ENCODE assay signal across 21 cellular contexts in the genomic region with DNA sequence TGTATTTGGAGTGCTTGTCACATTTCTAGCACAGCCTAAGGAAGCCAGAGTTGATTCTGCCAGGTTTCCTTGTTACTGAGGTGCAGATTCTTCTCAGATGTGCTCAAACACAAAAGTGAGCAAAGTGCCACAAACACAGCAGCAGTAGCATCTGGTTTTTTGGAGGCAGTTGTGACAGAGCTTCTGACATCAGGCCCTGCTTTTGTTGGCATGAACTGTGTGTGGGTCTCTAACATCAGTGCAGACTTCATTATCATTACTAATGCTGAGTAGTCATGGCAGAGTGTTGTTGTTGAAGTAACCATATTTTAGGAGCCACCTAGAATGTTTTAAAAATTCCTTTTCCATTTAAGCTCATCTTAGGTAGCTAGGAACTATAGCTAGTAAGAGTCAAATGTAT.
"Had no signal": no experiment of that assay in that cellular context is flagged by ENCODE, and none has a peak within 500 bp of the region (broad histone marks: within the 10 kb centered on the region; RNA-seq: fewer than 3 reads in every experiment).

No MANE protein-coding gene starts in this region.

- ATAC-seq: activated CD4-positive, CD25-positive, alpha-beta regulatory T cell treated with anti-CD3 and anti-CD28 coated beads, Interleukin-2, amount 50 U/mL, for 24 hours; activated T-cell treated with anti-CD3 and anti-CD28 coated beads, Interleukin-2, amount 50 U/mL, for 72 hours; SK-N-SH treated with all-trans-retinoic acid at 6 μM for 48 hours had no signal

- DNase-seq: activated CD4-positive, alpha-beta memory T cell treated with anti-CD3 and anti-CD28 coated beads, Interleukin-2, amount 10 ng/mL, durations not matched to agents 7 days and 5 days; activated CD4-positive, alpha-beta T cell treated with anti-CD3 and anti-CD28 coated beads, Interleukin-2, amount 10 ng/mL, durations not matched to agents 24 days and 14 days; activated effector memory CD4-positive, alpha-beta T cell treated with Interleukin-2 at 50 U/mL for 16 hours; activated naive CD4-positive, alpha-beta T cell treated with anti-CD3 and anti-CD28 coated beads for 36 hours; activated T-cell treated with anti-CD3 and anti-CD28 coated beads, Interleukin-2, amount 50 U/mL, for 72 hours; amygdala; dermis blood vessel endothelial cell; effector CD8-positive, alpha-beta T cell; erythroblast; stimulated activated CD4-positive, alpha-beta T cell treated with anti-CD3 and anti-CD28 coated beads, Interleukin-12 subunit alpha, Interleukin-12 subunit beta, amount 100 ng/mL, for 4 hours; stomach had no signal

- H3K4me1 Mint-ChIP-seq: activated CD4-positive, alpha-beta memory T cell treated with anti-CD3 and anti-CD28 coated beads, Interleukin-2, amount 10 ng/mL, durations not matched to agents 7 days and 5 days; activated CD4-positive, alpha-beta T cell treated with anti-CD3 and anti-CD28 coated beads, Interleukin-2, amount 10 ng/mL, durations not matched to agents 24 days and 14 days; memory B cell had no signal

- H3K9me3 Mint-ChIP-seq: activated CD4-positive, alpha-beta memory T cell treated with anti-CD3 and anti-CD28 coated beads, Interleukin-2, amount 10 ng/mL, durations not matched to agents 7 days and 5 days; activated CD4-positive, alpha-beta T cell treated with anti-CD3 and anti-CD28 coated beads, Interleukin-2, amount 10 ng/mL, durations not matched to agents 24 days and 14 days; activated naive CD4-positive, alpha-beta T cell treated with anti-CD3 and anti-CD28 coated beads for 36 hours; memory B cell; T-helper 2 cell treated with Interferon-gamma antibody and Interleukin-4, amounts not matched to agents 5 μg/mL and 100 μg/mL, for 36 hours; type B pancreatic cell had no signal

- H3K36me3 ChIP-seq: heart left ventricle, stomach, suprapubic skin had no signal

- H3K27me3 Mint-ChIP-seq: activated CD4-positive, alpha-beta memory T cell treated with anti-CD3 and anti-CD28 coated beads, Interleukin-2, amount 10 ng/mL, durations not matched to agents 7 days and 5 days; activated CD4-positive, alpha-beta T cell treated with anti-CD3 and anti-CD28 coated beads, Interleukin-2, amount 10 ng/mL, durations not matched to agents 24 days and 14 days; brain; memory B cell; type B pancreatic cell had no signal

- FAIRE-seq: islet of Langerhans had no signal

- H3K4me3 Mint-ChIP-seq: activated CD4-positive, alpha-beta memory T cell treated with anti-CD3 and anti-CD28 coated beads, Interleukin-2, amount 10 ng/mL, durations not matched to agents 7 days and 5 days; activated CD4-positive, alpha-beta T cell treated with anti-CD3 and anti-CD28 coated beads, Interleukin-2, amount 10 ng/mL, durations not matched to agents 24 days and 14 days; activated naive CD4-positive, alpha-beta T cell treated with anti-CD3 and anti-CD28 coated beads for 36 hours; activated T-cell treated with anti-CD3 and anti-CD28 coated beads, Interleukin-2, amount 50 U/mL, for 72 hours; brain; memory B cell; T-helper 2 cell treated with Interferon-gamma antibody and Interleukin-4, amounts not matched to agents 5 μg/mL and 100 μg/mL, for 36 hours; type B pancreatic cell had no signal

- H3K9me3 ChIP-seq: stomach, suprapubic skin had no signal

- H3K27ac ChIP-seq: stomach, suprapubic skin, VCaP had no signal

- H3K27me3 ChIP-seq: heart left ventricle, stomach, suprapubic skin had no signal

- H3K4me3 ChIP-seq: heart left ventricle, stomach, suprapubic skin had no signal

- H3K36me3 Mint-ChIP-seq: brain, memory B cell, type B pancreatic cell had no signal

- H3K27ac Mint-ChIP-seq: activated CD4-positive, alpha-beta memory T cell treated with anti-CD3 and anti-CD28 coated beads, Interleukin-2, amount 10 ng/mL, durations not matched to agents 7 days and 5 days; activated CD4-positive, alpha-beta T cell treated with anti-CD3 and anti-CD28 coated beads, Interleukin-2, amount 10 ng/mL, durations not matched to agents 24 days and 14 days; activated naive CD4-positive, alpha-beta T cell treated with anti-CD3 and anti-CD28 coated beads for 36 hours; activated T-cell treated with anti-CD3 and anti-CD28 coated beads, Interleukin-2, amount 50 U/mL, for 72 hours; brain; memory B cell; T-helper 2 cell treated with Interferon-gamma antibody and Interleukin-4, amounts not matched to agents 5 μg/mL and 100 μg/mL, for 36 hours; type B pancreatic cell had no signal
